ENCODE assay signal across 14 cellular contexts in genomic region chr2:170313636-170314348, GRCh38.
DNase-seq lines count a peak whose midpoint lies in the region; ATAC-seq and TF ChIP-seq lines count a peak whose summit lies in the region.
"Had no signal": no experiment of that assay in that cellular context is flagged by ENCODE, and none has a peak within 500 bp of the region (broad histone marks: within the 10 kb centered on the region; RNA-seq: fewer than 3 reads in every experiment).

No MANE protein-coding gene starts in this region.

- H3K27ac ChIP-seq in WERI-Rb-1 = no peak overlapping the region
- H3K27ac ChIP-seq: body of pancreas had no signal

- no peak for ATAC-seq in HG03571 (IDR thresholded peaks at IDR 0.05; ENCODE audit: unreplicated experiment)
- no peak for ATAC-seq in GM21786 (IDR thresholded peaks at IDR 0.05; ENCODE audit: unreplicated experiment)
- ATAC-seq: body of pancreas; stimulated activated naive CD8-positive, alpha-beta T cell treated with anti-CD3 and anti-CD28 coated beads, Interleukin-15, amount 100 ng/mL, for 72 hours had no signal

- TF ChIP-seq CTCF in WERI-Rb-1 (IDR thresholded peaks at IDR 0.05; ENCODE audit: low read depth, low read length) = no peak

- H3K27me3 ChIP-seq in WERI-Rb-1 (ENCODE audit: insufficient read depth, low read depth, severe bottlenecking) = no peaks in the 10 kb centered on the region
- H3K27me3 ChIP-seq: body of pancreas had no signal

- no peak overlapping the region for H3K4me3 ChIP-seq in WERI-Rb-1 (ENCODE audit: low read depth, low read length)
- H3K4me3 ChIP-seq: body of pancreas had no signal

- no peaks in the 10 kb centered on the region for H3K36me3 ChIP-seq in WERI-Rb-1

- no peaks in the 10 kb centered on the region for H3K9me3 ChIP-seq in WERI-Rb-1 (ENCODE audit: severe bottlenecking)
- H3K9me3 ChIP-seq: body of pancreas had no signal

- DNase-seq in NCI-H524 (lab: John Stamatoyannopoulos, UW) = peak; percentile 26 to 78
- no peak for DNase-seq in NCI-H524 treated with DMSO at 0.1 percent for 48 hours (lab: John Stamatoyannopoulos, UW)
- peak; percentile 49 for DNase-seq in NCI-H774 (lab: John Stamatoyannopoulos, UW)
- DNase-seq in foreskin melanocyte = peak; percentile 88
- DNase-seq in superior temporal gyrus (ENCODE audit: extremely low spot score) = peak; percentile 20
- DNase-seq in WERI-Rb-1 = no peak
- DNase-seq: ACHN; body of pancreas; GDM1; Karpas-422; stimulated activated CD4-positive, alpha-beta T cell treated with anti-CD3 and anti-CD28 coated beads, Interleukin-2, amount 100 ng/mL, for 24 hours; stimulated activated naive CD8-positive, alpha-beta T cell treated with anti-CD3 and anti-CD28 coated beads, Interleukin-15, amount 100 ng/mL, for 72 hours had no signal

Comparison
In these comparisons a context has a peak if more than half of its experiments do, and no peak if none do; other contexts are left out.
1. DNase-seq: peak in NCI-H524 (2 of 2), NCI-H774 (single experiment), foreskin melanocyte (single experiment) and superior temporal gyrus (single experiment); none in NCI-H524 treated with DMSO at 0.1 percent for 48 hours (single experiment) and WERI-Rb-1 (single experiment).